Comparison of ENCODE assay signal across 11 cellular contexts in genomic region chr1:236066054-236066453, GRCh38. TPM values are rescaled to one million over a fixed set of nuclear protein-coding genes. Genes with fewer than 3 reads are reported as not detected.
DNase-seq lines count a peak whose midpoint lies in the region; ATAC-seq and TF ChIP-seq lines count a peak whose summit lies in the region.
"Had no signal": no experiment of that assay in that cellular context is flagged by ENCODE, and none has a peak within 500 bp of the region (broad histone marks: within the 10 kb centered on the region; RNA-seq: fewer than 3 reads in every experiment).

No MANE protein-coding gene starts in this region.

- H3K36me3 Mint-ChIP-seq in activated naive CD4-positive, alpha-beta T cell treated with anti-CD3 and anti-CD28 coated beads, Interleukin-2, amount 50 U/mL, for 24 hours: no peaks in the 10 kb centered on the region
- H3K36me3 Mint-ChIP-seq: stimulated activated memory B cell treated with anti-CD40 and anti-IgM and Interleukin-4, amounts not matched to agents 10 μg/mL and 1 μg/mL and 100 μg/mL, for 72 hours had no signal

- H3K4me3 Mint-ChIP-seq in activated naive CD4-positive, alpha-beta T cell treated with anti-CD3 and anti-CD28 coated beads, Interleukin-2, amount 50 U/mL, for 24 hours: peak overlapping the region; percentile 62
- H3K4me3 Mint-ChIP-seq: stimulated activated memory B cell treated with anti-CD40 and anti-IgM and Interleukin-4, amounts not matched to agents 10 μg/mL and 1 μg/mL and 100 μg/mL, for 72 hours had no signal

- H3K27me3 ChIP-seq in mucosa of rectum (ENCODE audit: control insufficient read depth in 2 of 2, insufficient read depth in 2 of 2, low read length in 2 of 2) (peaks cover 15 to 28% of the 10 kb centered on the region in 2 donors), tibial nerve (no peaks in the 10 kb centered on the region), WERI-Rb-1 (ENCODE audit: insufficient read depth, low read depth, severe bottlenecking) (peaks cover 13% of the 10 kb centered on the region)

- WGBS in tibial nerve, 2 donors: 48 to 52% methylated on average over 6 of the region's 6 CpGs

- no peak for TF ChIP-seq CTCF in choroid plexus epithelial cell (conservative IDR thresholded peaks at IDR 0.05; ENCODE audit: low read depth, low read length)
- no peak for TF ChIP-seq CTCF in tibial nerve (IDR thresholded peaks at IDR 0.05)
- no peak for TF ChIP-seq CTCF in WERI-Rb-1 (IDR thresholded peaks at IDR 0.05; ENCODE audit: low read depth, low read length)

- H3K9me3 ChIP-seq in mucosa of rectum (ENCODE audit: control insufficient read depth in 2 of 2, low read length in 2 of 2) (peaks cover 0 to 3% of the 10 kb centered on the region in 2 donors), tibial nerve (peaks cover 0 to 7% (median 1%) of the 10 kb centered on the region in 4 donors), WERI-Rb-1 (ENCODE audit: severe bottlenecking) (no peaks in the 10 kb centered on the region)

- H3K27ac ChIP-seq in mucosa of rectum (ENCODE audit: low read depth in 2 of 2, low read length in 2 of 2) (peak overlapping the region; percentile 83 to 87), tibial nerve (peak overlapping the region; percentile 93 to 96 (median 95)), WERI-Rb-1 (no peak overlapping the region)

- no peak for TF ChIP-seq POLR2A in tibial nerve (IDR thresholded peaks at IDR 0.05)

- H3K27ac Mint-ChIP-seq in activated naive CD4-positive, alpha-beta T cell treated with anti-CD3 and anti-CD28 coated beads, Interleukin-2, amount 50 U/mL, for 24 hours: no peak overlapping the region

- no peaks in the 10 kb centered on the region for H3K36me3 ChIP-seq in mucosa of rectum (ENCODE audit: control insufficient read depth in 2 of 2, insufficient read depth in 2 of 2, low read length in 2 of 2)
- peaks cover 0 to 3% (median 0%) of the 10 kb centered on the region in 3 donors for H3K36me3 ChIP-seq in tibial nerve
- H3K36me3 ChIP-seq in WERI-Rb-1: no peaks in the 10 kb centered on the region

- peaks cover 23% of the 10 kb centered on the region for H3K4me1 Mint-ChIP-seq in activated naive CD4-positive, alpha-beta T cell treated with anti-CD3 and anti-CD28 coated beads, Interleukin-2, amount 50 U/mL, for 24 hours

- ATAC-seq in GM19452 (IDR thresholded peaks at IDR 0.05; ENCODE audit: unreplicated experiment): no peak

- no peak for TF ChIP-seq EP300 in tibial nerve (IDR thresholded peaks at IDR 0.05)

- H3K27me3 Mint-ChIP-seq in activated naive CD4-positive, alpha-beta T cell treated with anti-CD3 and anti-CD28 coated beads, Interleukin-2, amount 50 U/mL, for 24 hours: peaks cover 30% of the 10 kb centered on the region

- H3K4me3 ChIP-seq in choroid plexus epithelial cell (ENCODE audit: low read depth, low read length) (peak overlapping the region; percentile 89), mucosa of rectum (ENCODE audit: low read length in 2 of 2) (peak overlapping the region in 1 of 2 donors; percentile 65), tibial nerve (peak overlapping the region; percentile 75 to 97 (median 85)), WERI-Rb-1 (ENCODE audit: low read depth, low read length) (no peak overlapping the region)

- peak overlapping the region; percentile 70 to 77 for H3K9ac ChIP-seq in mucosa of rectum (ENCODE audit: low read depth in 1 of 2, low read length in 2 of 2)

- no peaks in the 10 kb centered on the region for H3K9me3 Mint-ChIP-seq in activated naive CD4-positive, alpha-beta T cell treated with anti-CD3 and anti-CD28 coated beads, Interleukin-2, amount 50 U/mL, for 24 hours

- DNase-seq in activated naive CD4-positive, alpha-beta T cell treated with anti-CD3 and anti-CD28 coated beads, Interleukin-2, amount 50 U/mL, for 16 hours: no peak
- peak; percentile 35 for DNase-seq in choroid plexus epithelial cell (ENCODE audit: low read depth)
- no peak for DNase-seq in tibial nerve (ENCODE audit: low spot score in 2 of 2)
- no peak for DNase-seq in WERI-Rb-1
- DNase-seq in SKM-1 treated with dmso at 0.1 percent for 144 hours (lab: John Stamatoyannopoulos, UW; ENCODE audit: unreplicated experiment): no peak
- DNase-seq: Karpas-422, NCI-H510A had no signal

- H3K4me1 ChIP-seq in mucosa of rectum (ENCODE audit: control insufficient read depth in 2 of 2, insufficient read depth in 2 of 2, low read length in 2 of 2) (peaks cover 13 to 19% of the 10 kb centered on the region in 2 donors), tibial nerve (peaks cover 0 to 52% (median 9%) of the 10 kb centered on the region in 4 donors)

RNA-seq across cellular contexts. Expression of gene NID1, which starts 1.2 kb away (rescaled TPM):
- 100 to 1,000 TPM; 192 to 321 (median 215) TPM for total RNA-seq in tibial nerve
